Comparison of ENCODE assay signal across 16 cellular contexts in genomic region chr17:48358203-48358602, GRCh38.
"Had no signal": no experiment of that assay in that cellular context is flagged by ENCODE, and none has a peak within 500 bp of the region (broad histone marks: within the 10 kb centered on the region; RNA-seq: fewer than 3 reads in every experiment).

No MANE protein-coding gene starts in this region.

- H3K9me3 ChIP-seq: ascending aorta, tibial artery had no signal

- H3K4me2 ChIP-seq: neural progenitor cell had no signal

- H3K4me1 ChIP-seq: ascending aorta, neural progenitor cell, tibial artery had no signal

- H3K9ac ChIP-seq: neural progenitor cell had no signal

- ATAC-seq: activated CD8-positive, alpha-beta T cell treated with anti-CD3 and anti-CD28 coated beads for 36 hours; foreskin keratinocyte; left lobe of liver; stimulated activated naive CD8-positive, alpha-beta T cell treated with anti-CD3 and anti-CD28 coated beads, Interleukin-15, Interleukin-2, amounts not matched to agents 100 U/mL and 50 U/mL, for 24 hours had no signal

- H3K27ac ChIP-seq: ascending aorta, coronary artery, foreskin keratinocyte, neural progenitor cell, tibial artery had no signal

- H3K4me3 ChIP-seq: ascending aorta, coronary artery, neural progenitor cell, tibial artery had no signal

- DNase-seq: activated CD4-positive, alpha-beta T cell treated with anti-CD3 and anti-CD28 coated beads, Interleukin-2, amount 10 ng/mL, durations not matched to agents 24 days and 14 days; activated CD8-positive, alpha-beta T cell treated with anti-CD3 and anti-CD28 coated beads for 36 hours; activated naive CD4-positive, alpha-beta T cell treated with anti-CD3 and anti-CD28 coated beads, Interleukin-2, amount 10 ng/mL, durations not matched to agents 7 days and 5 days; activated T-cell treated with anti-CD3 and anti-CD28 coated beads, Interleukin-2, amount 50 U/mL, for 24 hours; foreskin keratinocyte; glutamatergic neuron; stimulated activated CD4-positive, alpha-beta T cell treated with anti-CD3 and anti-CD28 coated beads, Interleukin-12 subunit alpha, Interleukin-12 subunit beta, amount 100 ng/mL, for 4 hours; stimulated activated CD4-positive, alpha-beta T cell treated with anti-CD3 and anti-CD28 coated beads, Interleukin-1b, Interleukin-23, amount 100 ng/mL, for 48 hours; stimulated activated naive CD8-positive, alpha-beta T cell treated with anti-CD3 and anti-CD28 coated beads, Interleukin-15, Interleukin-2, amounts not matched to agents 100 U/mL and 50 U/mL, for 24 hours; substantia nigra; tibial artery had no signal

- H2AFZ ChIP-seq: neural progenitor cell had no signal

- H3K27me3 ChIP-seq: ascending aorta had no signal

- H3K36me3 ChIP-seq: ascending aorta, neural progenitor cell, tibial artery had no signal

- FAIRE-seq: keratinocyte had no signal
